In genomic region chrX:43654431-43655150, GRCh38 we compare ENCODE assay signal across 8 cellular contexts. TPM values are rescaled to one million over a fixed set of nuclear protein-coding genes. Genes with fewer than 3 reads are reported as not detected.
A peak's percentile ranks its signal among the peaks of the same experiment; 100 is the strongest.
DNase-seq lines count a peak whose midpoint lies in the region; ATAC-seq and TF ChIP-seq lines count a peak whose summit lies in the region.

No MANE protein-coding gene starts in this region.

- H3K36me3 Mint-ChIP-seq in nephron progenitor cell (ENCODE audit: low read depth), result no peaks in the 10 kb centered on the region

- peaks cover 5% of the 10 kb centered on the region for H3K27me3 Mint-ChIP-seq in nephron progenitor cell (ENCODE audit: low read depth, poor library complexity)

- DNase-seq in DMS79 treated with DMSO at 0.1 percent for 48 hours (lab: John Stamatoyannopoulos, UW) (peak; percentile 0), GOT3 (lab: John Stamatoyannopoulos, UW) (peak; percentile 58), LHCN-M2 (ENCODE audit: low read depth) (peak; percentile 88), RWPE1 (ENCODE audit: low spot score) (peak; percentile 92), activated gamma-delta T cell treated with Interleukin-2 at 50 U/mL for 16 hours (peak; percentile 80), fibroblast of the conjunctiva (ENCODE audit: low read depth) (peak; percentile 89), nephron progenitor cell (peak; percentile 88)
- DNase-seq in stimulated activated naive CD8-positive, alpha-beta T cell treated with anti-CD3 and anti-CD28 coated beads, Interleukin-15, Interleukin-2, amounts not matched to agents 100 U/mL and 50 U/mL, for 24 hours, result peak; percentile 82

- H3K27ac ChIP-seq in RWPE1, result peak overlapping the region; percentile 78

- H3K4me1 Mint-ChIP-seq in nephron progenitor cell, result peaks cover 4% of the 10 kb centered on the region

- peak; percentile 98 for ATAC-seq in stimulated activated naive CD8-positive, alpha-beta T cell treated with anti-CD3 and anti-CD28 coated beads, Interleukin-15, Interleukin-2, amounts not matched to agents 100 U/mL and 50 U/mL, for 24 hours

- peak overlapping the region; percentile 100 for H3K27ac Mint-ChIP-seq in nephron progenitor cell

- POLR2A ChIA-PET in RWPE1 (lab: Yijun Ruan, JAX; ENCODE audit: low non-redundant PET), result no interaction called here

- TF ChIP-seq CTCF in RWPE1 (conservative IDR thresholded peaks at IDR 0.05; ENCODE audit: low read depth) (peak; percentile 22; the same call in 1 of the 2 replicates), nephron progenitor cell (IDR thresholded peaks at IDR 0.05) (no peak)

- peaks cover 24% of the 10 kb centered on the region for H3K9me3 Mint-ChIP-seq in nephron progenitor cell

- CTCF ChIA-PET in RWPE1 (lab: Yijun Ruan, JAX), result interaction anchor here (0.7 kb wide), 1 partner anchor 1922 kb away, joined by 4 read pairs; no protein-coding TSS in a partner anchor

- H3K4me3 Mint-ChIP-seq in nephron progenitor cell, result peak overlapping the region; percentile 92

RNA-seq across cellular contexts. Expression of gene MAOA, which starts 1.5 kb away (rescaled TPM):
- 4.6 and 5.0 TPM in 2 replicates for total RNA-seq in LHCN-M2 (2014; rRNA removed)
- 2.5 TPM for polyA plus RNA-seq in LHCN-M2 (2012)

Comparison
In these comparisons a context has a peak if more than half of its experiments do, and no peak if none do; other contexts are left out.
1. Peak in every context shown above with its lines: DNase-seq, ATAC-seq and H3K27ac ChIP-seq.
2. DNase-seq: peak in every context shown above with its lines; median percentile 92 in RWPE1; 89 in fibroblast of the conjunctiva; 88 in LHCN-M2; 88 in nephron progenitor cell; 82 in stimulated activated naive CD8-positive, alpha-beta T cell treated with anti-CD3 and anti-CD28 coated beads, Interleukin-15, Interleukin-2, amounts not matched to agents 100 U/mL and 50 U/mL, for 24 hours; 80 in activated gamma-delta T cell treated with Interleukin-2 at 50 U/mL for 16 hours; 58 in GOT3; 0 in DMS79 treated with DMSO at 0.1 percent for 48 hours.